8 cellular contexts compared by ENCODE assay signal in genomic region chr1:179002064-179002463, GRCh38. TPM values are rescaled to one million over a fixed set of nuclear protein-coding genes. Genes with fewer than 3 reads are reported as not detected.
DNase-seq lines count a peak whose midpoint lies in the region; ATAC-seq, FAIRE-seq and TF ChIP-seq lines count a peak whose summit lies in the region.
"Not testable (repeated sequence)": the region's sequence is repeated elsewhere in the genome, so short reads cannot be mapped to it uniquely, and the experiment has no call there.

No MANE protein-coding gene starts in this region.

- peak overlapping the region; percentile 1 for H3K27ac Mint-ChIP-seq in MCF 10A (ENCODE audit: low read depth, unreplicated experiment)
- peak overlapping the region; percentile 4 for H3K27ac Mint-ChIP-seq in neural crest cell (ENCODE audit: unreplicated experiment)

- BruUV-seq in MCF 10A (replicated peaks; lab: Mats Ljungman, UMichigan); HepG2 (replicated peaks; lab: Mats Ljungman, UMichigan): not testable (repeated sequence)

- POLR2A ChIA-PET in MCF 10A (lab: Yijun Ruan, JAX): interaction anchor here (0.7 to 1.3 kb wide), 3 partner anchors 28 to 461 kb away, joined by 3 read pairs; no protein-coding TSS in a partner anchor
- POLR2A ChIA-PET in HepG2 (lab: Yijun Ruan, JAX): interaction anchor here (1.2 to 2.3 kb wide), 3 partner anchors 292 to 465 kb away, joined by 3 to 16 read pairs (median 5); partner anchors contain the start of gene SOAT1

- FAIRE-seq in HepG2 (lab: Jason Lieb, UNC): not testable (repeated sequence)

- H3K9ac ChIP-seq in DND-41 (ENCODE audit: low read depth, low read length); MM.1S (ENCODE audit: low read length); smooth muscle cell (ENCODE audit: low read depth): not testable (repeated sequence)
- peak overlapping the region; percentile 67; the same call in 1 of the 2 replicates for H3K9ac ChIP-seq in HepG2 (ENCODE audit: insufficient read depth, low read depth, low read length)

- H3K4me3 ChIP-seq in DND-41 (ENCODE audit: low read depth in 1 of 2, low read length in 2 of 2); MM.1S (ENCODE audit: low read length); smooth muscle cell: not testable (repeated sequence)
- H3K4me3 ChIP-seq in HepG2 (replicated peaks in 1 of 3; ENCODE audit: insufficient read depth in 1 of 3, low read depth in 2 of 3, low read length in 3 of 3): peak overlapping the region; percentile 38 to 71 (median 57); a peak in 5 of 6 replicates

- not testable (repeated sequence) for H3K9me3 Mint-ChIP-seq in MCF 10A (ENCODE audit: unreplicated experiment); neural crest cell

- not testable (repeated sequence) for H3K36me3 Mint-ChIP-seq in MCF 10A (ENCODE audit: insufficient read depth, unreplicated experiment); neural crest cell (ENCODE audit: low read depth)

- not testable (repeated sequence) for H3K36me3 ChIP-seq in DND-41 (ENCODE audit: insufficient read depth, low read length); MM.1S (replicated peaks; ENCODE audit: insufficient read depth, low read length); HepG2 (replicated peaks in 1 of 2; ENCODE audit: control insufficient read depth in 1 of 2, insufficient read depth in 2 of 2, low read length in 2 of 2); smooth muscle cell (ENCODE audit: low read depth)

- H3K9me2 ChIP-seq in MM.1S (replicated peaks; ENCODE audit: insufficient read depth, low read length): not testable (repeated sequence)

- in situ Hi-C loops in HepG2 (cut with HindIII; ENCODE audit: extremely low pct_ligation_motif_present, low pct_unique_long_range_greater_than_20kb): loop anchor here (5.0 kb wide), 2 partner anchors 235 to 470 kb away; no protein-coding TSS in a partner anchor

- intact Hi-C loops in MCF 10A (cut with micrococcal nuclease) (loop anchor here (1.0 to 2.0 kb wide), 4 partner anchors 228 to 691 kb away; no protein-coding TSS in a partner anchor), HepG2 (cut with micrococcal nuclease; ENCODE audit: unreplicated experiment) (loop anchor here (1.0 to 10.0 kb wide), 5 partner anchors 80 to 687 kb away; partner anchors contain the start of gene ANGPTL1)

- H3K4me1 Mint-ChIP-seq in MCF 10A (ENCODE audit: insufficient read depth, unreplicated experiment): not testable (repeated sequence)
- peaks cover 15% of the 10 kb centered on the region for H3K4me1 Mint-ChIP-seq in neural crest cell

- 73% methylated on average over 8 of the region's 8 CpGs for WGBS in HepG2 (ENCODE audit: low lambda C conversion rate)
- WGBS in smooth muscle cell (ENCODE audit: low lambda C conversion rate): 92% methylated on average over 8 of the region's 8 CpGs

- not testable (repeated sequence) for H3K4me2 ChIP-seq in DND-41 (ENCODE audit: insufficient read depth, low read length)
- H3K4me2 ChIP-seq in MM.1S (ENCODE audit: low read depth, low read length): peak overlapping the region; percentile 36; the same call in 1 of the 2 replicates
- peak overlapping the region; percentile 95 for H3K4me2 ChIP-seq in HepG2 (ENCODE audit: low read depth, low read length)
- peak overlapping the region; percentile 82 for H3K4me2 ChIP-seq in smooth muscle cell

- H3K27me3 ChIP-seq in DND-41 (ENCODE audit: insufficient read depth, low read length, poor library complexity); MM.1S (replicated peaks; ENCODE audit: insufficient read depth, low read length); HepG2 (ENCODE audit: control insufficient read depth in 1 of 2, insufficient read depth in 2 of 2, low read length in 2 of 2); smooth muscle cell (ENCODE audit: low read depth): not testable (repeated sequence)

- not testable (repeated sequence) for ATAC-seq in DND-41 (ENCODE audit: insufficient read depth, low read depth)
- ATAC-seq in HG03045 (IDR thresholded peaks at IDR 0.05; ENCODE audit: unreplicated experiment) (peak; percentile 6), SK-N-SH treated with all-trans-retinoic acid at 6 μM for 48 hours (peak; percentile 11), HepG2 (peak; percentile 43)

- H3K9me3 ChIP-seq in DND-41 (ENCODE audit: insufficient read depth, low read length, severe bottlenecking); MM.1S (replicated peaks; ENCODE audit: insufficient read depth, low read length); HepG2 (ENCODE audit: low read length); smooth muscle cell (replicated peaks; ENCODE audit: low read depth): not testable (repeated sequence)

- not testable (repeated sequence) for TF ChIP-seq POLR2A in HepG2 (IDR thresholded peaks at IDR 0.05; ENCODE audit: insufficient read depth in 1 of 2, low read depth in 2 of 2, low read length in 2 of 2)

- H3F3A ChIP-seq in MM.1S (ENCODE audit: insufficient read depth, low read length); smooth muscle cell (ENCODE audit: low read depth): not testable (repeated sequence)

- not testable (repeated sequence) for TF ChIP-seq CTCF in DND-41 (IDR thresholded peaks at IDR 0.05; ENCODE audit: borderline replicate concordance, extremely low read depth, low read length, poor library complexity, severe bottlenecking); MM.1S (IDR thresholded peaks at IDR 0.05; ENCODE audit: low read length); MCF 10A (IDR thresholded peaks at IDR 0.05; ENCODE audit: unreplicated experiment); HepG2 (CRISPR knock-in tag; IDR thresholded peaks at IDR 0.05); neural crest cell (conservative IDR thresholded peaks at IDR 0.05); smooth muscle cell (IDR thresholded peaks at IDR 0.05; ENCODE audit: borderline replicate concordance, insufficient read depth, poor library complexity, severe bottlenecking)

- DNase-seq in DND-41; MM.1S; MCF 10A (ENCODE audit: unreplicated experiment); HepG2 (ENCODE audit: low spot score); neural crest cell (ENCODE audit: low read depth, low spot score); smooth muscle cell (lab: John Stamatoyannopoulos, UW; ENCODE audit: unreplicated experiment): not testable (repeated sequence)

- H3K27ac ChIP-seq in DND-41 (ENCODE audit: low read length); MM.1S (ENCODE audit: low read length); HepG2 (ENCODE audit: extremely low read length, insufficient read depth, low read length); smooth muscle cell (ENCODE audit: low read depth): not testable (repeated sequence)

- TF ChIP-seq EP300 in HepG2 (IDR thresholded peaks at IDR 0.05; ENCODE audit: low read depth in 2 of 2, low read length in 2 of 2); HepG2 (CRISPR knock-in tag; IDR thresholded peaks at IDR 0.05; ENCODE audit: borderline replicate concordance): not testable (repeated sequence)

- H2AFZ ChIP-seq in DND-41 (ENCODE audit: low read depth, low read length) (peak overlapping the region; percentile 80), MM.1S (ENCODE audit: low read length) (peak overlapping the region; percentile 88; the same call in 1 of the 2 replicates), HepG2 (ENCODE audit: low read length) (peak overlapping the region; percentile 66), smooth muscle cell (ENCODE audit: low read depth) (peak overlapping the region; percentile 90)

- TF ChIP-seq RAD21 in HepG2 (CRISPR knock-in tag; IDR thresholded peaks at IDR 0.05): not testable (repeated sequence)

- H3K4me3 Mint-ChIP-seq in MCF 10A (ENCODE audit: unreplicated experiment); neural crest cell: not testable (repeated sequence)

- CTCF ChIA-PET in MCF 10A (lab: Yijun Ruan, JAX): interaction anchor here (0.5 to 16.1 kb wide), 81 partner anchors 9 to 1054 kb away, joined by 3 to 328 read pairs (median 7); partner anchors contain the start of gene ANGPTL1
- CTCF ChIA-PET in HepG2 (lab: Yijun Ruan, JAX; ENCODE audit: low intra/inter-chr PET ratio, low total read pairs): interaction anchor here (1.3 to 2.0 kb wide), 5 partner anchors 190 to 469 kb away, joined by 4 to 27 read pairs (median 15); no protein-coding TSS in a partner anchor

- H3K27me3 Mint-ChIP-seq in MCF 10A (ENCODE audit: insufficient read depth, unreplicated experiment): not testable (repeated sequence)
- H3K27me3 Mint-ChIP-seq in neural crest cell (ENCODE audit: low read depth): peaks cover 22% of the 10 kb centered on the region

- not testable (repeated sequence) for H3K79me2 ChIP-seq in DND-41 (ENCODE audit: insufficient read depth, low read length); MM.1S (ENCODE audit: low read length); HepG2 (ENCODE audit: insufficient read depth, low read length); smooth muscle cell (ENCODE audit: low read depth)

- not testable (repeated sequence) for H3K4me1 ChIP-seq in DND-41 (ENCODE audit: insufficient read depth, low read length); MM.1S (ENCODE audit: low read length); smooth muscle cell (ENCODE audit: low read depth)
- H3K4me1 ChIP-seq in HepG2 (ENCODE audit: insufficient read depth, low read length): peaks cover 48% of the 10 kb centered on the region

- not testable (repeated sequence) for H4K20me1 ChIP-seq in DND-41 (ENCODE audit: insufficient read depth, low read length); MM.1S (ENCODE audit: insufficient read depth, low read length); HepG2 (ENCODE audit: insufficient read depth, low read length); smooth muscle cell (ENCODE audit: low read depth)

RNA-seq across cellular contexts. Expression of gene FAM20B, which starts 23.6 kb away (rescaled TPM):
- 44.2 and 45.0 TPM in 2 replicates for total RNA-seq in MCF 10A (2022)
- total RNA-seq in HepG2 (2016; rRNA removed; fragmentation: Illumina TruSeq; extraction: Trizol): 26.9 and 34.3 TPM in 2 replicates
- total RNA-seq in HepG2 (2016; cell fraction: cytosol; rRNA removed; fragmentation: Illumina TruSeq; extraction: Trizol; ENCODE audit: low read depth): 17.9 and 21.4 TPM in 2 replicates
- 29.6 and 30.0 TPM in 2 replicates for total RNA-seq in HepG2 (2016; cell fraction: insoluble cytoplasmic fraction; rRNA removed; fragmentation: Illumina TruSeq; extraction: Trizol)
- 27.6 and 35.5 TPM in 2 replicates for total RNA-seq in HepG2 (2016; cell fraction: membrane; rRNA removed; fragmentation: Illumina TruSeq; extraction: Trizol)
- total RNA-seq in HepG2 (2016; cell fraction: nucleus; rRNA removed; fragmentation: Illumina TruSeq; extraction: Trizol): 19.6 and 20.8 TPM in 2 replicates
- 13.4 and 13.8 TPM in 2 replicates for polyA plus RNA-seq in HepG2 (2011; rRNA removed)
- 10.4 and 13.6 TPM in 2 replicates for polyA plus RNA-seq in HepG2 (2011; cell fraction: cytosol; rRNA removed)
- 4.9 and 6.1 TPM in 2 replicates for polyA plus RNA-seq in HepG2 (2011; cell fraction: nucleus; rRNA removed)
- polyA plus RNA-seq in HepG2 (2012): 15.3 and 18.2 TPM in 2 replicates
- polyA plus RNA-seq in HepG2 (2016; cell fraction: cytosol; fragmentation: Illumina TruSeq; extraction: Trizol; ENCODE audit: low read depth): 4.5 and 5.0 TPM in 2 replicates
- 22.3 and 22.7 TPM in 2 replicates for polyA plus RNA-seq in HepG2 (2016; cell fraction: insoluble cytoplasmic fraction; fragmentation: Illumina TruSeq; extraction: Trizol; ENCODE audit: low read depth)
- 15.3 and 16.4 TPM in 2 replicates for polyA plus RNA-seq in HepG2 (2016; cell fraction: membrane; fragmentation: Illumina TruSeq; extraction: Trizol; ENCODE audit: low read depth)
- 19.1 and 20.1 TPM in 2 replicates for polyA plus RNA-seq in HepG2 (2016; cell fraction: nucleus; fragmentation: Illumina TruSeq; extraction: Trizol; ENCODE audit: insufficient read depth, low read depth)
- 35.0 and 64.9 TPM in 2 replicates for polyA minus RNA-seq in HepG2 (2011; rRNA and poly(A)+ RNA removed; ENCODE audit: low replicate concordance)
- 19.3 and 22.5 TPM in 2 replicates for polyA minus RNA-seq in HepG2 (2011; cell fraction: cytosol; rRNA and poly(A)+ RNA removed)
- polyA minus RNA-seq in HepG2 (2011; cell fraction: nucleus; rRNA and poly(A)+ RNA removed): 13.1 and 15.4 TPM in 2 replicates
- total RNA-seq in neural crest cell: 38.8 and 39.7 TPM in 2 replicates
- 21.1 and 32.7 TPM in 2 replicates for total RNA-seq in smooth muscle cell
- 7.8 and 8.2 TPM in 2 replicates for polyA plus RNA-seq in smooth muscle cell
